Comparison of ENCODE assay signal across 16 cellular contexts in genomic region chr4:129358571-129358970, GRCh38.
A peak's percentile ranks its signal among the peaks of the same experiment; 100 is the strongest.
DNase-seq lines count a peak whose midpoint lies in the region; FAIRE-seq and TF ChIP-seq lines count a peak whose summit lies in the region.
"Had no signal": no experiment of that assay in that cellular context is flagged by ENCODE, and none has a peak within 500 bp of the region (broad histone marks: within the 10 kb centered on the region; RNA-seq: fewer than 3 reads in every experiment).

No MANE protein-coding gene starts in this region.

- TF ChIP-seq CTCF in AG04449 (IDR thresholded peaks at IDR 0.05; ENCODE audit: insufficient read depth, low read length, missing control alignments), result no peak
- TF ChIP-seq CTCF in RWPE1 (conservative IDR thresholded peaks at IDR 0.05; ENCODE audit: low read depth), result no peak
- TF ChIP-seq CTCF in fibroblast of pulmonary artery (IDR thresholded peaks at IDR 0.05; ENCODE audit: low read length, missing control alignments), result no peak
- TF ChIP-seq CTCF in mesothelial cell of epicardium (IDR thresholded peaks at IDR 0.05; ENCODE audit: unreplicated experiment), result no peak

- CTCF ChIA-PET in AG04449 (lab: Yijun Ruan, JAX) (interaction anchor here (1.2 kb wide), 1 partner anchor 15 kb away, joined by 3 read pairs; no protein-coding TSS in a partner anchor), RWPE1 (lab: Yijun Ruan, JAX) (interaction anchor here (0.7 to 1.0 kb wide), 2 partner anchors 15 to 1864 kb away, joined by 3 to 5 read pairs; no protein-coding TSS in a partner anchor)

- no peak overlapping the region for H3K4me3 ChIP-seq in AG04449 (ENCODE audit: low read depth, low read length)
- no peak overlapping the region for H3K4me3 ChIP-seq in fibroblast of pulmonary artery (replicated peaks; ENCODE audit: low read depth, low read length)
- H3K4me3 ChIP-seq: HAP-1, upper lobe of left lung had no signal

- no peak for FAIRE-seq in frontal cortex (lab: Jason Lieb, UNC)

- POLR2A ChIA-PET in AG04449 (lab: Yijun Ruan, JAX), result no interaction called here
- POLR2A ChIA-PET in RWPE1 (lab: Yijun Ruan, JAX; ENCODE audit: low non-redundant PET), result no interaction called here

- H3K36me3 Mint-ChIP-seq in mesothelial cell of epicardium, result no peaks in the 10 kb centered on the region
- H3K36me3 Mint-ChIP-seq: activated naive CD4-positive, alpha-beta T cell treated with anti-CD3 and anti-CD28 coated beads, Interleukin-2, amount 50 U/mL, for 72 hours; CD4-positive, CD25-positive, alpha-beta regulatory T cell; natural killer cell treated with Interleukin-12 subunit alpha and Interleukin-12 subunit beta and Interleukin-15 and Interleukin-18, amount 100 ng/mL, for 72 hours had no signal

- peak; percentile 16 for DNase-seq in AG04449 (ENCODE audit: low read depth, low spot score)
- peak; percentile 62 for DNase-seq in HCEC 1CT
- DNase-seq in RWPE1 (ENCODE audit: low spot score), result peak; percentile 30
- peak; percentile 59 for DNase-seq in fibroblast of pulmonary artery (ENCODE audit: low read depth)
- DNase-seq in mesothelial cell of epicardium (ENCODE audit: low spot score in 2 of 2, unreplicated experiment in 2 of 2), result no peak
- DNase-seq in frontal cortex (ENCODE audit: low spot score in 2 of 2), result no peak
- DNase-seq in caudate nucleus (lab: John Stamatoyannopoulos, UW), result no peak
- DNase-seq in NCI-H146 (lab: John Stamatoyannopoulos, UW), result no peak
- DNase-seq: activated CD8-positive, alpha-beta T cell treated with anti-CD3 and anti-CD28 coated beads for 36 hours; CD4-positive, CD25-positive, alpha-beta regulatory T cell; NCI-H774; T-helper 1 cell; upper lobe of left lung had no signal

- H3K27me3 Mint-ChIP-seq in mesothelial cell of epicardium (ENCODE audit: low read depth), result no peaks in the 10 kb centered on the region

- no peak overlapping the region for H3K4me3 Mint-ChIP-seq in mesothelial cell of epicardium
- H3K4me3 Mint-ChIP-seq: activated CD8-positive, alpha-beta T cell treated with anti-CD3 and anti-CD28 coated beads for 36 hours; CD4-positive, CD25-positive, alpha-beta regulatory T cell; natural killer cell treated with Interleukin-12 subunit alpha and Interleukin-12 subunit beta and Interleukin-15 and Interleukin-18, amount 100 ng/mL, for 72 hours had no signal

- no peak overlapping the region for H3K27ac ChIP-seq in RWPE1
- no peak overlapping the region for H3K27ac ChIP-seq in caudate nucleus (ENCODE audit: low read depth, low read length)
- H3K27ac ChIP-seq: upper lobe of left lung had no signal

- H3K9me3 Mint-ChIP-seq in mesothelial cell of epicardium, result peaks cover 4% of the 10 kb centered on the region
- H3K9me3 Mint-ChIP-seq: activated CD8-positive, alpha-beta T cell treated with anti-CD3 and anti-CD28 coated beads for 36 hours; activated naive CD4-positive, alpha-beta T cell treated with anti-CD3 and anti-CD28 coated beads, Interleukin-2, amount 50 U/mL, for 72 hours; natural killer cell treated with Interleukin-12 subunit alpha and Interleukin-12 subunit beta and Interleukin-15 and Interleukin-18, amount 100 ng/mL, for 72 hours had no signal

- peaks cover 19% of the 10 kb centered on the region for H3K4me1 Mint-ChIP-seq in mesothelial cell of epicardium

- no peak overlapping the region for H3K27ac Mint-ChIP-seq in mesothelial cell of epicardium
- H3K27ac Mint-ChIP-seq: activated CD8-positive, alpha-beta T cell treated with anti-CD3 and anti-CD28 coated beads for 36 hours; activated naive CD4-positive, alpha-beta T cell treated with anti-CD3 and anti-CD28 coated beads, Interleukin-2, amount 50 U/mL, for 72 hours; CD4-positive, CD25-positive, alpha-beta regulatory T cell; natural killer cell treated with Interleukin-12 subunit alpha and Interleukin-12 subunit beta and Interleukin-15 and Interleukin-18, amount 100 ng/mL, for 72 hours had no signal

Comparison
In these comparisons a context has a peak if more than half of its experiments do, and no peak if none do; other contexts are left out.
1. DNase-seq: peak in AG04449 (single experiment), HCEC 1CT (single experiment), RWPE1 (single experiment) and fibroblast of pulmonary artery (single experiment); none in mesothelial cell of epicardium (0 of 2), frontal cortex (0 of 2), caudate nucleus (0 of 61) and NCI-H146 (single experiment).